Comparison of ENCODE assay signal across 8 cellular contexts in genomic region chr7:81499262-81500116, GRCh38.
DNase-seq lines count a peak whose midpoint lies in the region; ATAC-seq, FAIRE-seq and TF ChIP-seq lines count a peak whose summit lies in the region.

No MANE protein-coding gene starts in this region.

- H3K4me3 Mint-ChIP-seq in WTC11, result no peak overlapping the region

- H3K4me1 ChIP-seq in right atrium auricular region (peaks cover 0 to 12% of the 10 kb centered on the region in 2 donors), small intestine (ENCODE audit: control insufficient read depth in 2 of 2, insufficient read depth in 1 of 2, low read depth in 1 of 2, low read length in 1 of 2) (no peaks in the 10 kb centered on the region)

- POLR2A ChIA-PET in WTC11 (lab: Charles Lee), result no interaction called here

- ATAC-seq in GM18502 (IDR thresholded peaks at IDR 0.05; ENCODE audit: poor library complexity, unreplicated experiment) (peak; percentile 77), HG03095 (IDR thresholded peaks at IDR 0.05; ENCODE audit: unreplicated experiment) (peak; percentile 68), WTC11 (peak; percentile 89)

- no peak overlapping the region for H3K4me3 ChIP-seq in right atrium auricular region
- no peak overlapping the region for H3K4me3 ChIP-seq in small intestine (ENCODE audit: low read depth in 1 of 2, low read length in 2 of 2)

- H3K9me3 ChIP-seq in right atrium auricular region, result no peaks in the 10 kb centered on the region
- no peaks in the 10 kb centered on the region for H3K9me3 ChIP-seq in small intestine (ENCODE audit: control insufficient read depth, low read depth)

- H3K27ac ChIP-seq in right atrium auricular region (peak overlapping the region; percentile 43 to 45), small intestine (ENCODE audit: low read depth in 1 of 2, low read length in 1 of 2) (no peak overlapping the region)

- peak overlapping the region; percentile 16; the same call in 1 of the 2 replicates for H3K27ac Mint-ChIP-seq in WTC11

- peak; percentile 37; the same call in 1 of the 2 replicates for TF ChIP-seq CTCF in WTC11 (IDR thresholded peaks at IDR 0.05)
- peak; percentile 28 to 72 for TF ChIP-seq CTCF in right atrium auricular region (IDR thresholded peaks at IDR 0.05)

- H3K9me3 Mint-ChIP-seq in WTC11, result peaks cover 9% of the 10 kb centered on the region

- no peaks in the 10 kb centered on the region for H3K36me3 ChIP-seq in right atrium auricular region
- H3K36me3 ChIP-seq in small intestine (ENCODE audit: control insufficient read depth in 2 of 2, insufficient read depth in 2 of 2, low read length in 2 of 2), result no peaks in the 10 kb centered on the region

- FAIRE-seq in A204.1 (lab: Jason Lieb, UNC), result peak; percentile 95
- no peak for FAIRE-seq in small intestine (lab: Jason Lieb, UNC)

- H3K36me3 Mint-ChIP-seq in WTC11, result peaks cover 8% of the 10 kb centered on the region

- CTCF ChIA-PET in WTC11 (lab: Charles Lee), result interaction anchor here (0.7 to 3.6 kb wide), 15 partner anchors 11 to 515 kb away, joined by 3 to 29 read pairs (median 4); no protein-coding TSS in a partner anchor

- 56 to 64% (median 57%) methylated on average over 4 of the region's 4 CpGs for WGBS in small intestine, 3 donors

- H3K27me3 ChIP-seq in right atrium auricular region (no peaks in the 10 kb centered on the region), small intestine (ENCODE audit: control insufficient read depth in 2 of 2, insufficient read depth in 2 of 2, low read length in 2 of 2) (no peaks in the 10 kb centered on the region)

- DNase-seq in NCI-H2171 treated with DMSO at 0.1 percent for 48 hours (lab: John Stamatoyannopoulos, UW) (peak; percentile 88), WTC11 (ENCODE audit: low spot score) (no peak), right atrium auricular region (ENCODE audit: low spot score) (no peak), small intestine (peak; percentile 74), islet precursor cell (no peak)

- H3K4me1 Mint-ChIP-seq in WTC11, result peaks cover 28% of the 10 kb centered on the region

- no peaks in the 10 kb centered on the region for H3K27me3 Mint-ChIP-seq in WTC11 (ENCODE audit: low read depth)

TF ChIP-seq in WTC11, 78 proteins besides CTCF, POLR2A, EP300 and RAD21:
- TF ChIP-seq JUN (CRISPR knock-in tag; IDR thresholded peaks at IDR 0.05) (no peak), USF1 (CRISPR knock-in tag; IDR thresholded peaks at IDR 0.05) (no peak), SP1 (CRISPR knock-in tag; conservative IDR thresholded peaks at IDR 0.05) (no peak), FOXK1 (CRISPR knock-in tag; IDR thresholded peaks at IDR 0.05) (no peak), ZNF138 (CRISPR knock-in tag; conservative IDR thresholded peaks at IDR 0.05) (no peak), CBFB (CRISPR knock-in tag; IDR thresholded peaks at IDR 0.05; ENCODE audit: low read depth) (no peak), MYBL2 (CRISPR knock-in tag; IDR thresholded peaks at IDR 0.05) (no peak), NFE2L1 (CRISPR knock-in tag; IDR thresholded peaks at IDR 0.05) (no peak), TP53 (CRISPR knock-in tag; IDR thresholded peaks at IDR 0.05) (no peak), ATF6 (CRISPR knock-in tag; IDR thresholded peaks at IDR 0.05) (no peak), GRHL2 (CRISPR knock-in tag; IDR thresholded peaks at IDR 0.05; ENCODE audit: insufficient replicate concordance, severe bottlenecking) (no peak), ZNF423 (CRISPR knock-in tag; IDR thresholded peaks at IDR 0.05) (no peak), KAT7 (CRISPR knock-in tag; IDR thresholded peaks at IDR 0.05; ENCODE audit: borderline replicate concordance) (no peak), E2F1 (CRISPR knock-in tag; IDR thresholded peaks at IDR 0.05) (no peak)
- TF ChIP-seq, protein P1, sequence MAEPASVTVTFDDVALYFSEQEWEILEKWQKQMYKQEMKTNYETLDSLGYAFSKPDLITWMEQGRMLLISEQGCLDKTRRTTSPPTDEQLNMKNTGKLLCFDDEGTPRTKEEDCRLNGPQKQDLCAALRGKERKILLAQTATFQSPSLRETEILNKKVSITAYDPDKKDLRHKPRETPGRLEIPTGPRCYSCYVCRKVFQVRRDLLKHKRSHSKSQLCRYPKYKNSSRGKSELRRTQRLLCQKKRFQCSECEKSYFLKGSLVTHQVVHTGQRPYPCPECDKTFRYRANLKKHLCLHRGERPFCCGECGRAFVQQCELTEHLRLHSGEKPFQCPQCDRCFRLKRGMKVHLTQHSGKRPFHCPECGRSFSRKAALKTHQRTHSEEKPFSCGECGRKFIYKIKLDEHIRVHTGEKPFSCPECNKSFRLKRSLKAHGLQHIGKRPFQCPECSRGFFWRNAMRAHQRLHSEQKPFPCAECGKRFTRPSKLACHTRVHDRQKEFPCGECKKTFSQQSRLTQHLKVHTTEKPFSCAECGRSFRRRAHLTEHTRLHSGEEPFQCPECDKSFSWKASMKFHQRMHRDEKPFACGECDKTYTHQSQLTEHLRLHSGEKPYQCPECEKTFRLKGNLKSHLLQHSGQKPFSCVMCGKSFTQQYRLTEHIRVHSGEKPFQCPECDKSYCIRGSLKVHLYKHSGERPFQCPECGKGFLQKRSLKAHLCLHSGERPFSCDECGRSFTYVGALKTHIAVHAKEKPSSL (CRISPR knock-in tag; conservative IDR thresholded peaks at IDR 0.05), result no peak
- TF ChIP-seq, protein P2, sequence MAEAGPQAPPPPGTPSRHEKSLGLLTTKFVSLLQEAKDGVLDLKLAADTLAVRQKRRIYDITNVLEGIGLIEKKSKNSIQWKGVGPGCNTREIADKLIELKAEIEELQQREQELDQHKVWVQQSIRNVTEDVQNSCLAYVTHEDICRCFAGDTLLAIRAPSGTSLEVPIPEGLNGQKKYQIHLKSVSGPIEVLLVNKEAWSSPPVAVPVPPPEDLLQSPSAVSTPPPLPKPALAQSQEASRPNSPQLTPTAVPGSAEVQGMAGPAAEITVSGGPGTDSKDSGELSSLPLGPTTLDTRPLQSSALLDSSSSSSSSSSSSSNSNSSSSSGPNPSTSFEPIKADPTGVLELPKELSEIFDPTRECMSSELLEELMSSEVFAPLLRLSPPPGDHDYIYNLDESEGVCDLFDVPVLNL (CRISPR knock-in tag; IDR thresholded peaks at IDR 0.05; ENCODE audit: borderline replicate concordance, low read depth), result no peak
- TF ChIP-seq, protein P3, sequence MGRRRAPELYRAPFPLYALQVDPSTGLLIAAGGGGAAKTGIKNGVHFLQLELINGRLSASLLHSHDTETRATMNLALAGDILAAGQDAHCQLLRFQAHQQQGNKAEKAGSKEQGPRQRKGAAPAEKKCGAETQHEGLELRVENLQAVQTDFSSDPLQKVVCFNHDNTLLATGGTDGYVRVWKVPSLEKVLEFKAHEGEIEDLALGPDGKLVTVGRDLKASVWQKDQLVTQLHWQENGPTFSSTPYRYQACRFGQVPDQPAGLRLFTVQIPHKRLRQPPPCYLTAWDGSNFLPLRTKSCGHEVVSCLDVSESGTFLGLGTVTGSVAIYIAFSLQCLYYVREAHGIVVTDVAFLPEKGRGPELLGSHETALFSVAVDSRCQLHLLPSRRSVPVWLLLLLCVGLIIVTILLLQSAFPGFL (CRISPR knock-in tag; IDR thresholded peaks at IDR 0.05; ENCODE audit: borderline replicate concordance), result no peak
- TF ChIP-seq, protein P4, sequence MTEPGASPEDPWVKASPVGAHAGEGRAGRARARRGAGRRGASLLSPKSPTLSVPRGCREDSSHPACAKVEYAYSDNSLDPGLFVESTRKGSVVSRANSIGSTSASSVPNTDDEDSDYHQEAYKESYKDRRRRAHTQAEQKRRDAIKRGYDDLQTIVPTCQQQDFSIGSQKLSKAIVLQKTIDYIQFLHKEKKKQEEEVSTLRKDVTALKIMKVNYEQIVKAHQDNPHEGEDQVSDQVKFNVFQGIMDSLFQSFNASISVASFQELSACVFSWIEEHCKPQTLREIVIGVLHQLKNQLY (CRISPR knock-in tag; IDR thresholded peaks at IDR 0.05), result no peak
- TF ChIP-seq, protein P5, sequence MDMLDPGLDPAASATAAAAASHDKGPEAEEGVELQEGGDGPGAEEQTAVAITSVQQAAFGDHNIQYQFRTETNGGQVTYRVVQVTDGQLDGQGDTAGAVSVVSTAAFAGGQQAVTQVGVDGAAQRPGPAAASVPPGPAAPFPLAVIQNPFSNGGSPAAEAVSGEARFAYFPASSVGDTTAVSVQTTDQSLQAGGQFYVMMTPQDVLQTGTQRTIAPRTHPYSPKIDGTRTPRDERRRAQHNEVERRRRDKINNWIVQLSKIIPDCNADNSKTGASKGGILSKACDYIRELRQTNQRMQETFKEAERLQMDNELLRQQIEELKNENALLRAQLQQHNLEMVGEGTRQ (CRISPR knock-in tag; IDR thresholded peaks at IDR 0.05), result no peak

Comparison
In these comparisons a context has a peak if more than half of its experiments do, and no peak if none do; other contexts are left out.
1. DNase-seq: peak in NCI-H2171 treated with DMSO at 0.1 percent for 48 hours (single experiment) and small intestine (single experiment); none in WTC11 (single experiment), right atrium auricular region (single experiment) and islet precursor cell (single experiment).
2. H3K27ac ChIP-seq: peak in right atrium auricular region (2 of 2); none in small intestine (0 of 2).
3. Peak in every context shown above with its lines, with median percentiles within 50 percentile points of each other: ATAC-seq.